1 cellular context compared by ENCODE assay signal in genomic region chr13:47114030-47114429, GRCh38.
TF ChIP-seq lines count a peak whose summit lies in the region.

No MANE protein-coding gene starts in this region.

TF ChIP-seq in WTC11, 78 proteins besides CTCF, POLR2A, EP300 and RAD21 (continued from another document):
- TF ChIP-seq, protein P1, sequence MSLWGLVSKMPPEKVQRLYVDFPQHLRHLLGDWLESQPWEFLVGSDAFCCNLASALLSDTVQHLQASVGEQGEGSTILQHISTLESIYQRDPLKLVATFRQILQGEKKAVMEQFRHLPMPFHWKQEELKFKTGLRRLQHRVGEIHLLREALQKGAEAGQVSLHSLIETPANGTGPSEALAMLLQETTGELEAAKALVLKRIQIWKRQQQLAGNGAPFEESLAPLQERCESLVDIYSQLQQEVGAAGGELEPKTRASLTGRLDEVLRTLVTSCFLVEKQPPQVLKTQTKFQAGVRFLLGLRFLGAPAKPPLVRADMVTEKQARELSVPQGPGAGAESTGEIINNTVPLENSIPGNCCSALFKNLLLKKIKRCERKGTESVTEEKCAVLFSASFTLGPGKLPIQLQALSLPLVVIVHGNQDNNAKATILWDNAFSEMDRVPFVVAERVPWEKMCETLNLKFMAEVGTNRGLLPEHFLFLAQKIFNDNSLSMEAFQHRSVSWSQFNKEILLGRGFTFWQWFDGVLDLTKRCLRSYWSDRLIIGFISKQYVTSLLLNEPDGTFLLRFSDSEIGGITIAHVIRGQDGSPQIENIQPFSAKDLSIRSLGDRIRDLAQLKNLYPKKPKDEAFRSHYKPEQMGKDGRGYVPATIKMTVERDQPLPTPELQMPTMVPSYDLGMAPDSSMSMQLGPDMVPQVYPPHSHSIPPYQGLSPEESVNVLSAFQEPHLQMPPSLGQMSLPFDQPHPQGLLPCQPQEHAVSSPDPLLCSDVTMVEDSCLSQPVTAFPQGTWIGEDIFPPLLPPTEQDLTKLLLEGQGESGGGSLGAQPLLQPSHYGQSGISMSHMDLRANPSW (CRISPR knock-in tag; conservative IDR thresholded peaks at IDR 0.05; ENCODE audit: low read depth), result no peak
- TF ChIP-seq MYBL2 (CRISPR knock-in tag; IDR thresholded peaks at IDR 0.05) (no peak), PREB (CRISPR knock-in tag; IDR thresholded peaks at IDR 0.05; ENCODE audit: borderline replicate concordance) (no peak), ZNF317 (CRISPR knock-in tag; IDR thresholded peaks at IDR 0.05; ENCODE audit: borderline replicate concordance, low read depth) (no peak), ZNF423 (CRISPR knock-in tag; IDR thresholded peaks at IDR 0.05) (no peak), GRHL2 (CRISPR knock-in tag; IDR thresholded peaks at IDR 0.05; ENCODE audit: insufficient replicate concordance, severe bottlenecking) (no peak), MLX (CRISPR knock-in tag; IDR thresholded peaks at IDR 0.05) (no peak), FOXJ3 (CRISPR knock-in tag; IDR thresholded peaks at IDR 0.05; ENCODE audit: borderline replicate concordance) (no peak), ZNF425 (CRISPR knock-in tag; conservative IDR thresholded peaks at IDR 0.05) (no peak)
